ENCODE assay signal across 29 cellular contexts in the genomic region with DNA sequence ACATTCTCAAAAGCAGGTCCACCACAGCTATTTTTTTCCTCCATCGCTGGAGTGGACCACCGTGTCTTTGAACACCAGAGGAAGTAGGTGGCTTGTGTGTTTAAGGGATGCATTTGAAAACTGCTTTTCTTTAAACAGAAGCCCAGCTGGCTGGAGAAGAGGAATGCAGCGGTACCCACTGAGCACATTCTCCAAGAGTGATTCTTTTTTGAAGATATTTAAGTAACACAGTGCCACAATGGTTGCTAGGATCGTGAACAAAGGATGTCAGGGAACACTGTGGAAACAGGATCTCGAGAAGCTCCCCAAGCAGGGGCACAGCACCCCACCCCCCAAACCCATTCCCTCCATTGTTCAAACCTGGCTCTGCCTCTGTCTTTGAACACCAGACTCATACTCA.
DNase-seq lines count a peak whose midpoint lies in the region; ATAC-seq and TF ChIP-seq lines count a peak whose summit lies in the region.
"Had no signal": no experiment of that assay in that cellular context is flagged by ENCODE, and none has a peak within 500 bp of the region (broad histone marks: within the 10 kb centered on the region; RNA-seq: fewer than 3 reads in every experiment).

No MANE protein-coding gene starts in this region.

- 24 to 29% methylated on average over 5 of the region's 5 CpGs for WGBS in thyroid gland, 2 donors

- H3K27me3 ChIP-seq in Loucy (ENCODE audit: insufficient read depth, low read length, poor library complexity, severe bottlenecking) (no peaks in the 10 kb centered on the region), thyroid gland (no peaks in the 10 kb centered on the region)
- H3K27me3 ChIP-seq: cardiac muscle cell, colonic mucosa, ovary had no signal

- ATAC-seq in HG03280 (IDR thresholded peaks at IDR 0.05; ENCODE audit: unreplicated experiment) = no peak
- ATAC-seq: activated T-helper 17 cell treated with anti-CD3 and anti-CD28 coated beads, Interleukin-2, amount 50 U/mL, for 72 hours; naive thymus-derived CD4-positive, alpha-beta T cell; Right ventricle myocardium inferior; SK-N-SH treated with all-trans-retinoic acid at 6 μM for 48 hours; stimulated activated memory B cell treated with anti-CD40 and anti-IgM and Interleukin-4, amounts not matched to agents 10 μg/mL and 1 μg/mL and 100 μg/mL, for 72 hours; T-helper 17 cell had no signal

- intact Hi-C loops in thyroid gland (cut with DNase I) = no loop called here

- H3K27ac ChIP-seq in thyroid gland = peak overlapping the region in 1 of 3 donors; percentile 85
- H3K27ac ChIP-seq: cardiac muscle cell, colonic mucosa, ovary had no signal

- H3F3A ChIP-seq in Loucy (ENCODE audit: low read depth) = no peaks in the 10 kb centered on the region

- no peak overlapping the region for H3K4me3 ChIP-seq in Loucy (ENCODE audit: low read length, poor library complexity, severe bottlenecking)
- H3K4me3 ChIP-seq in astrocyte of the cerebellum (ENCODE audit: low read depth, low read length) = no peak overlapping the region
- no peak overlapping the region for H3K4me3 ChIP-seq in thyroid gland (replicated peaks in 1 of 3)
- H3K4me3 ChIP-seq: cardiac muscle cell, colonic mucosa, ovary, PC-9 had no signal

- TF ChIP-seq CTCF in Loucy (conservative IDR thresholded peaks at IDR 0.05; ENCODE audit: low read length) (no peak), astrocyte of the cerebellum (IDR thresholded peaks at IDR 0.05; ENCODE audit: low read depth, low read length, missing control alignments) (no peak), thyroid gland (IDR thresholded peaks at IDR 0.05) (no peak)

- H3K4me2 ChIP-seq in Loucy (ENCODE audit: low read depth, low read length, poor library complexity, severe bottlenecking) = no peak overlapping the region
- H3K4me2 ChIP-seq: PC-9 had no signal

- H3K9me3 ChIP-seq in Loucy (ENCODE audit: insufficient read depth, low read depth, low read length) (no peaks in the 10 kb centered on the region), thyroid gland (no peaks in the 10 kb centered on the region)
- H3K9me3 ChIP-seq: colonic mucosa, ovary had no signal

- in situ Hi-C loops in astrocyte of the cerebellum (cut with HindIII; ENCODE audit: low sequenced_read_pairs) = no loop called here

- no peak overlapping the region for H3K9ac ChIP-seq in Loucy (ENCODE audit: low read depth, low read length, poor library complexity, severe bottlenecking)

- peak; percentile 60 for DNase-seq in astrocyte of the cerebellum (ENCODE audit: low read depth)
- peak; percentile 47 for DNase-seq in iris pigment epithelial cell (ENCODE audit: low read depth)
- peak; percentile 26 to 42 for DNase-seq in thyroid gland
- DNase-seq in NCI-H526 treated with DMSO at 0.1 percent for 48 hours (lab: John Stamatoyannopoulos, UW) = no peak
- DNase-seq in occipital lobe (lab: John Stamatoyannopoulos, UW) = no peak
- DNase-seq: activated CD4-positive, alpha-beta T cell treated with anti-CD3 and anti-CD28 coated beads for 1 hour; activated naive CD4-positive, alpha-beta T cell treated with anti-CD3 and anti-CD28 coated beads, Interleukin-2, amount 10 ng/mL, durations not matched to agents 7 days and 5 days; amniotic stem cell; Calu3; colonic mucosa; effector memory CD4-positive, alpha-beta T cell; HFFc6; KBM-7; MM.1S; naive thymus-derived CD4-positive, alpha-beta T cell; NCI-H1105 treated with DMSO at 0.1 percent for 48 hours; NCI-H1930; NCI-H524 treated with DMSO at 0.1 percent for 48 hours; NK-92 treated with Interleukin-12 subunit alpha and Interleukin-12 subunit beta, amount 100 ng/mL, for 24 hours; ovary; PC-9; T-helper 17 cell had no signal

- no peaks in the 10 kb centered on the region for H3K9me2 ChIP-seq in Loucy (replicated peaks; ENCODE audit: low read depth, low read length)

- no peaks in the 10 kb centered on the region for H3K79me2 ChIP-seq in Loucy (ENCODE audit: insufficient read depth, low read length)

- no peaks in the 10 kb centered on the region for H4K20me1 ChIP-seq in Loucy (ENCODE audit: insufficient read depth, low read length, poor library complexity, severe bottlenecking)

- 0 out of 2 replicates have a peak overlapping the region, but pooled peaks have one; percentile 1 for H2AFZ ChIP-seq in Loucy (ENCODE audit: low read length)
- H2AFZ ChIP-seq: PC-9 had no signal

- H3K36me3 ChIP-seq in Loucy (ENCODE audit: insufficient read depth, low read length) = no peaks in the 10 kb centered on the region
- no peaks in the 10 kb centered on the region for H3K36me3 ChIP-seq in thyroid gland
- H3K36me3 ChIP-seq: cardiac muscle cell, colonic mucosa, ovary had no signal

- no peak for TF ChIP-seq POLR2A in thyroid gland (IDR thresholded peaks at IDR 0.05)

- H3K4me1 ChIP-seq in Loucy (ENCODE audit: insufficient read depth, low read length, poor library complexity, severe bottlenecking) = no peaks in the 10 kb centered on the region
- peaks cover 28 to 37% of the 10 kb centered on the region in 2 donors for H3K4me1 ChIP-seq in thyroid gland
- H3K4me1 ChIP-seq: colonic mucosa had no signal

Comparison
In these comparisons a context has a peak if more than half of its experiments do, and no peak if none do; other contexts are left out.
1. DNase-seq: peak in astrocyte of the cerebellum (single experiment), iris pigment epithelial cell (single experiment) and thyroid gland (2 of 2); none in NCI-H526 treated with DMSO at 0.1 percent for 48 hours (single experiment) and occipital lobe (single experiment).